ENCODE assay signal across 18 cellular contexts in genomic region chr1:186189156-186189555, GRCh38.
"Had no signal": no experiment of that assay in that cellular context is flagged by ENCODE, and none has a peak within 500 bp of the region (broad histone marks: within the 10 kb centered on the region; RNA-seq: fewer than 3 reads in every experiment).

No MANE protein-coding gene starts in this region.

- H3K27me3 ChIP-seq: body of pancreas, hepatocyte, right atrium auricular region, upper lobe of right lung had no signal

- H3K27ac ChIP-seq: body of pancreas, right atrium auricular region, upper lobe of right lung, VCaP had no signal

- H3K36me3 ChIP-seq: upper lobe of right lung had no signal

- H3K4me3 ChIP-seq: body of pancreas, hepatocyte, right atrium auricular region, upper lobe of right lung had no signal

- DNase-seq: activated CD4-positive, alpha-beta T cell treated with anti-CD3 and anti-CD28 coated beads for 1 hour; activated CD4-positive, alpha-beta T cell treated with anti-CD3 and anti-CD28 coated beads, Interleukin-2, amount 50 U/mL, for 48 hours; activated CD8-positive, alpha-beta memory T cell treated with anti-CD3 and anti-CD28 coated beads, Interleukin-2, amount 10 ng/mL, durations not matched to agents 7 days and 5 days; activated naive CD4-positive, alpha-beta T cell treated with anti-CD3 and anti-CD28 coated beads, Interleukin-2, amount 50 U/mL, for 16 hours; activated T-cell treated with anti-CD3 and anti-CD28 coated beads, Interleukin-2, amount 50 U/mL, for 24 hours; body of pancreas; effector memory CD8-positive, alpha-beta T cell; islet precursor cell; natural killer cell; small intestine; stimulated activated CD4-positive, alpha-beta T cell treated with anti-CD3 and anti-CD28 coated beads, Interleukin-4, amount 100 ng/mL, for 4 hours; stimulated activated CD8-positive, alpha-beta memory T cell treated with anti-CD3 and anti-CD28 coated beads, Interleukin-4, amount 100 ng/mL, for 48 hours; stimulated activated naive CD4-positive, alpha-beta T cell treated with Interleukin-2 at 50 U/mL for 16 hours; upper lobe of right lung had no signal

- H3K4me1 ChIP-seq: body of pancreas, right atrium auricular region had no signal

- H2AFZ ChIP-seq: hepatocyte had no signal

- H3K79me2 ChIP-seq: hepatocyte had no signal

- FAIRE-seq: small intestine had no signal

- ATAC-seq: activated CD8-positive, alpha-beta memory T cell treated with anti-CD3 and anti-CD28 coated beads, Interleukin-2, amount 10 ng/mL, durations not matched to agents 7 days and 5 days; body of pancreas; effector memory CD8-positive, alpha-beta T cell; left lobe of liver; natural killer cell; upper lobe of right lung had no signal

- H3K9me3 ChIP-seq: body of pancreas, right atrium auricular region, upper lobe of right lung had no signal

- H3K4me2 ChIP-seq: hepatocyte had no signal
